ENCODE assay signal across 27 cellular contexts in the genomic region with DNA sequence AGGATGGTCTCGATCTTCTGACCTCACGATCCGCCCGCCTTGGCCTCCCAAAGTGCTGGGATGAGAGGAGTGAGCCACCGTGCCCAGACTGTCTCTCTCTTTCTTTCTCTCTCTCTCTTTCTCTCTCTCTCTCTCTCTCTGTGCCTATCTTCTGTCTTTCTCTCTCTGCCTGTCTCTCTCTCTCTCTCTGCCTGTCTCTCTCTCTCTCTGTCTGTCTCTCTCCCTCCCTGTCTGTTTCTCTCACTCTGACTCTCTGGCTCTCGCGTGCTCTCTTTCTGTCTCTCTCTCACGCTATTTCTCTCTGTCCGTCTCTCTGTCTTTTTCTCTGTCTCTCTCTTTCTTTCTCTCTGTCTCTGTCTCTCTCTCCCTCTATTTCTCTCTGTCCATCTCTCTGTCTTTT.
"Had no signal": no experiment of that assay in that cellular context is flagged by ENCODE, and none has a peak within 500 bp of the region (broad histone marks: within the 10 kb centered on the region; RNA-seq: fewer than 3 reads in every experiment).

No MANE protein-coding gene starts in this region.

- H3K36me3 ChIP-seq: cardiac muscle cell, esophagus squamous epithelium, gastrocnemius medialis, left lung, lower lobe of right lung had no signal

- H3K4me3 ChIP-seq: cardiac muscle cell, esophagus squamous epithelium, gastrocnemius medialis, left lung, lower lobe of right lung, skin epidermis had no signal

- H3K36me3 Mint-ChIP-seq: brain; stimulated activated effector memory CD8-positive, alpha-beta T cell treated with anti-CD3 and anti-CD28 coated beads, Interleukin-12 subunit alpha, Interleukin-12 subunit beta, amount 100 ng/mL, for 72 hours; T-cell had no signal

- H3K27ac Mint-ChIP-seq: activated B cell treated with CpG ODN at 0.5 μM for 24 hours; activated CD8-positive, alpha-beta memory T cell treated with anti-CD3 and anti-CD28 coated beads, Interleukin-2, amount 10 ng/mL, durations not matched to agents 7 days and 5 days; activated CD8-positive, alpha-beta T cell treated with anti-CD3 and anti-CD28 coated beads, Interleukin-2, amount 10 ng/mL, durations not matched to agents 7 days and 5 days; activated naive CD4-positive, alpha-beta T cell treated with anti-CD3 and anti-CD28 coated beads, Interleukin-2, amount 50 U/mL, for 24 hours; activated T-helper 2 cell treated with anti-CD3 and anti-CD28 coated beads, Interferon-gamma antibody, Interleukin-2, Interleukin-4, amounts not matched to agents 10 μg/mL and 5 μg/mL and 100 μg/mL, durations not matched to agents 14 hours and 24 hours and 36 hours; brain; immature natural killer cell; natural killer cell; stimulated activated effector memory CD8-positive, alpha-beta T cell treated with anti-CD3 and anti-CD28 coated beads, Interleukin-12 subunit alpha, Interleukin-12 subunit beta, amount 100 ng/mL, for 72 hours; T-cell; T-helper 2 cell treated with Interferon-gamma antibody and Interleukin-4, amounts not matched to agents 5 μg/mL and 100 μg/mL, for 36 hours; type B pancreatic cell had no signal

- H3K9me3 ChIP-seq: gastrocnemius medialis had no signal

- DNase-seq: activated B cell treated with CpG ODN at 0.5 μM for 24 hours; activated CD4-positive, alpha-beta T cell treated with anti-CD3 and anti-CD28 coated beads, Interleukin-2, amount 50 U/mL, for 1 hour; activated CD8-positive, alpha-beta memory T cell treated with anti-CD3 and anti-CD28 coated beads, Interleukin-2, amount 10 ng/mL, durations not matched to agents 7 days and 5 days; activated CD8-positive, alpha-beta T cell treated with anti-CD3 and anti-CD28 coated beads, Interleukin-2, amount 10 ng/mL, durations not matched to agents 7 days and 5 days; activated T-cell treated with anti-CD3 and anti-CD28 coated beads, Interleukin-2, amount 50 U/mL, for 48 hours; anterior cingulate cortex; esophagus squamous epithelium; gastrocnemius medialis; hippocampal formation; immature natural killer cell; lower lobe of right lung; mesenchymal stem cell; natural killer cell; stimulated activated CD4-positive, alpha-beta T cell treated with anti-CD3 and anti-CD28 coated beads, Interleukin-4, amount 100 ng/mL, for 24 hours; stimulated activated naive CD8-positive, alpha-beta T cell treated with anti-CD3 and anti-CD28 coated beads, Interleukin-15, amount 100 ng/mL, for 72 hours; substantia nigra; T-cell had no signal

- H3K4me3 Mint-ChIP-seq: activated B cell treated with CpG ODN at 0.5 μM for 24 hours; activated CD8-positive, alpha-beta memory T cell treated with anti-CD3 and anti-CD28 coated beads, Interleukin-2, amount 10 ng/mL, durations not matched to agents 7 days and 5 days; activated CD8-positive, alpha-beta T cell treated with anti-CD3 and anti-CD28 coated beads, Interleukin-2, amount 10 ng/mL, durations not matched to agents 7 days and 5 days; activated naive CD4-positive, alpha-beta T cell treated with anti-CD3 and anti-CD28 coated beads, Interleukin-2, amount 50 U/mL, for 24 hours; brain; immature natural killer cell; natural killer cell; stimulated activated effector memory CD8-positive, alpha-beta T cell treated with anti-CD3 and anti-CD28 coated beads, Interleukin-12 subunit alpha, Interleukin-12 subunit beta, amount 100 ng/mL, for 72 hours; stimulated activated naive CD8-positive, alpha-beta T cell treated with anti-CD3 and anti-CD28 coated beads, Interleukin-15, amount 100 ng/mL, for 72 hours; T-cell; T-helper 2 cell treated with Interferon-gamma antibody and Interleukin-4, amounts not matched to agents 5 μg/mL and 100 μg/mL, for 36 hours; type B pancreatic cell had no signal

- H3K27me3 Mint-ChIP-seq: activated B cell treated with CpG ODN at 0.5 μM for 24 hours; activated CD8-positive, alpha-beta memory T cell treated with anti-CD3 and anti-CD28 coated beads, Interleukin-2, amount 10 ng/mL, durations not matched to agents 7 days and 5 days; activated naive CD4-positive, alpha-beta T cell treated with anti-CD3 and anti-CD28 coated beads, Interleukin-2, amount 50 U/mL, for 24 hours; brain; stimulated activated naive CD8-positive, alpha-beta T cell treated with anti-CD3 and anti-CD28 coated beads, Interleukin-15, amount 100 ng/mL, for 72 hours; T-cell; type B pancreatic cell had no signal

- H3K27me3 ChIP-seq: cardiac muscle cell, esophagus squamous epithelium, gastrocnemius medialis, left lung had no signal

- ATAC-seq: activated CD8-positive, alpha-beta memory T cell treated with anti-CD3 and anti-CD28 coated beads, Interleukin-2, amount 10 ng/mL, durations not matched to agents 7 days and 5 days; activated CD8-positive, alpha-beta T cell treated with anti-CD3 and anti-CD28 coated beads, Interleukin-2, amount 10 ng/mL, durations not matched to agents 7 days and 5 days; gastrocnemius medialis; left lung; lower lobe of right lung; sciatic nerve; stimulated activated effector memory CD8-positive, alpha-beta T cell treated with anti-CD3 and anti-CD28 coated beads, Interleukin-12 subunit alpha, Interleukin-12 subunit beta, amount 100 ng/mL, for 72 hours; stimulated activated naive CD8-positive, alpha-beta T cell treated with anti-CD3 and anti-CD28 coated beads, Interleukin-15, amount 100 ng/mL, for 72 hours; T-cell had no signal

- H3K27ac ChIP-seq: cardiac muscle cell, esophagus squamous epithelium, gastrocnemius medialis, left lung, lower lobe of right lung, skin epidermis had no signal

- H3K4me1 ChIP-seq: esophagus squamous epithelium, gastrocnemius medialis, left lung, lower lobe of right lung had no signal

- H3K4me1 Mint-ChIP-seq: activated B cell treated with CpG ODN at 0.5 μM for 24 hours; activated CD8-positive, alpha-beta memory T cell treated with anti-CD3 and anti-CD28 coated beads, Interleukin-2, amount 10 ng/mL, durations not matched to agents 7 days and 5 days; activated naive CD4-positive, alpha-beta T cell treated with anti-CD3 and anti-CD28 coated beads, Interleukin-2, amount 50 U/mL, for 24 hours; brain; natural killer cell; stimulated activated naive CD8-positive, alpha-beta T cell treated with anti-CD3 and anti-CD28 coated beads, Interleukin-15, amount 100 ng/mL, for 72 hours; T-cell had no signal
